In genomic region chr18:7383336-7383980, GRCh38 we compare ENCODE assay signal across 22 cellular contexts.
DNase-seq lines count a peak whose midpoint lies in the region; ATAC-seq, FAIRE-seq and TF ChIP-seq lines count a peak whose summit lies in the region.
"Had no signal": no experiment of that assay in that cellular context is flagged by ENCODE, and none has a peak within 500 bp of the region (broad histone marks: within the 10 kb centered on the region; RNA-seq: fewer than 3 reads in every experiment).

No MANE protein-coding gene starts in this region.

- no peak overlapping the region for H3K4me2 ChIP-seq in neural cell (ENCODE audit: low read length)

- H3K4me1 ChIP-seq in heart right ventricle = peaks cover 0 to 28% (median 11%) of the 10 kb centered on the region in 9 donors
- H3K4me1 ChIP-seq in right cardiac atrium (ENCODE audit: control insufficient read depth, insufficient read depth, low read length) = no peaks in the 10 kb centered on the region
- no peaks in the 10 kb centered on the region for H3K4me1 ChIP-seq in upper lobe of right lung
- H3K4me1 ChIP-seq: BE2C, SJCRH30 had no signal

- no peaks in the 10 kb centered on the region for H4K20me1 ChIP-seq in neural cell (ENCODE audit: insufficient read depth)

- no peak for FAIRE-seq in GM12891 (lab: Jason Lieb, UNC)

- DNase-seq in NCI-H524 (lab: John Stamatoyannopoulos, UW) = peak; percentile 59 to 65
- no peak for DNase-seq in NCI-H524 treated with DMSO at 0.1 percent for 48 hours (lab: John Stamatoyannopoulos, UW)
- DNase-seq in heart right ventricle = no peak
- DNase-seq in right cardiac atrium = no peak
- DNase-seq in GM12891 (ENCODE audit: insufficient read length, low spot score) = no peak
- no peak for DNase-seq in upper lobe of right lung
- DNase-seq: 8988T; ACHN; BE2C; CD8-positive, alpha-beta memory T cell; DND-41; H9; Karpas-422; NCI-H1092 treated with DMSO at 0.1 percent for 48 hours; NCI-H1436; NCI-H187; NCI-H2081 treated with DMSO at 0.1 percent for 48 hours; NCI-H526; NK-92 treated with Interleukin-12 subunit alpha and Interleukin-12 subunit beta, amount 100 ng/mL, for 24 hours; PC-3; SJCRH30 had no signal

- H2AFZ ChIP-seq in neural cell (ENCODE audit: low read depth, low read length) = no peak overlapping the region

- H3K36me3 ChIP-seq in heart right ventricle (no peaks in the 10 kb centered on the region), neural cell (ENCODE audit: insufficient read depth, low read length) (no peaks in the 10 kb centered on the region), upper lobe of right lung (no peaks in the 10 kb centered on the region)
- H3K36me3 ChIP-seq: BE2C, SJCRH30 had no signal

- H3K79me2 ChIP-seq in neural cell (replicated peaks; ENCODE audit: insufficient read depth, low read length) = no peaks in the 10 kb centered on the region

- no peak for TF ChIP-seq POLR2A in GM12891 (IDR thresholded peaks at IDR 0.05; ENCODE audit: low read depth, low read length)

- TF ChIP-seq EP300 in neural cell (conservative IDR thresholded peaks at IDR 0.05; ENCODE audit: poor library complexity, severe bottlenecking) = no peak

- H3K4me3 ChIP-seq in heart right ventricle (no peak overlapping the region), right cardiac atrium (ENCODE audit: low read length) (no peak overlapping the region), neural cell (ENCODE audit: low read length) (no peak overlapping the region), upper lobe of right lung (no peak overlapping the region)
- H3K4me3 ChIP-seq: SJCRH30 had no signal

- H3K9me2 ChIP-seq in neural cell (ENCODE audit: insufficient read depth, low read length) = no peaks in the 10 kb centered on the region

- TF ChIP-seq RAD21 in neural cell (conservative IDR thresholded peaks at IDR 0.05) = no peak

- H3K9me3 ChIP-seq in heart right ventricle = no peaks in the 10 kb centered on the region
- no peaks in the 10 kb centered on the region for H3K9me3 ChIP-seq in right cardiac atrium (ENCODE audit: control insufficient read depth, low read length)
- no peaks in the 10 kb centered on the region for H3K9me3 ChIP-seq in neural cell (ENCODE audit: low read length)
- no peaks in the 10 kb centered on the region for H3K9me3 ChIP-seq in upper lobe of right lung
- H3K9me3 ChIP-seq: BE2C, SJCRH30 had no signal

- no peaks in the 10 kb centered on the region for H3F3A ChIP-seq in neural cell (ENCODE audit: insufficient read depth, low read length, poor library complexity, severe bottlenecking)

- no peak for TF ChIP-seq CTCF in heart right ventricle (IDR thresholded peaks at IDR 0.05)
- TF ChIP-seq CTCF in neural cell (IDR thresholded peaks at IDR 0.05; ENCODE audit: poor library complexity, severe bottlenecking) = no peak
- no peak for TF ChIP-seq CTCF in upper lobe of right lung (IDR thresholded peaks at IDR 0.05)

- H3K27me3 ChIP-seq in heart right ventricle (no peaks in the 10 kb centered on the region), right cardiac atrium (ENCODE audit: control insufficient read depth, insufficient read depth) (no peaks in the 10 kb centered on the region), neural cell (ENCODE audit: insufficient read depth, low read depth, low read length) (no peaks in the 10 kb centered on the region), upper lobe of right lung (no peaks in the 10 kb centered on the region)
- H3K27me3 ChIP-seq: BE2C, SJCRH30 had no signal

- peak overlapping the region in 8 of 10 donors; percentile 35 to 76 (median 63) for H3K27ac ChIP-seq in heart right ventricle
- no peak overlapping the region for H3K27ac ChIP-seq in right cardiac atrium (ENCODE audit: low read length)
- H3K27ac ChIP-seq in neural cell (ENCODE audit: low read length) = no peak overlapping the region
- H3K27ac ChIP-seq in upper lobe of right lung = no peak overlapping the region
- H3K27ac ChIP-seq: SJCRH30 had no signal

- ATAC-seq in heart right ventricle = peak in 1 of 8 donors; percentile 38
- ATAC-seq in right cardiac atrium = no peak
- ATAC-seq in upper lobe of right lung = no peak
- ATAC-seq: PC-3 had no signal

- no peak overlapping the region for H3K9ac ChIP-seq in neural cell (ENCODE audit: low read length)

- WGBS in heart right ventricle, 2 donors = 73 to 74% methylated on average over 13 to 14 of the region's 14 CpGs
- 74% methylated on average over 14 of the region's 14 CpGs for WGBS in right cardiac atrium

- intact Hi-C loops in heart right ventricle (cut with DNase I) (loop anchor here in 1 of 10 donors (5.0 kb wide), 1 partner anchor 34 kb away; no protein-coding TSS in a partner anchor), right cardiac atrium (cut with DNase I) (no loop called here), upper lobe of right lung (cut with DNase I) (no loop called here)

TF ChIP-seq in neural cell, 6 proteins besides CTCF, POLR2A, EP300 and RAD21:
- TF ChIP-seq POLR2AphosphoS5 (IDR thresholded peaks at IDR 0.05) = peak; percentile 56
- no peak for TF ChIP-seq MXI1 (conservative IDR thresholded peaks at IDR 0.05; ENCODE audit: poor library complexity, severe bottlenecking)

TF ChIP-seq in GM12891, 5 proteins besides CTCF, POLR2A, EP300 and RAD21:
- TF ChIP-seq POLR2AphosphoS5 (IDR thresholded peaks at IDR 0.05; ENCODE audit: low read depth, low read length) (no peak), POU2F2 (IDR thresholded peaks at IDR 0.05; ENCODE audit: low read depth, low read length) (no peak), SPI1 (IDR thresholded peaks at IDR 0.05; ENCODE audit: low read depth, low read length) (no peak)

Comparison
In these comparisons a context has a peak if more than half of its experiments do, and no peak if none do; other contexts are left out.
1. DNase-seq: peak in NCI-H524 (2 of 2); none in NCI-H524 treated with DMSO at 0.1 percent for 48 hours (single experiment), heart right ventricle (0 of 2), right cardiac atrium (0 of 3), GM12891 (single experiment) and upper lobe of right lung (single experiment).
2. H3K27ac ChIP-seq: peak in heart right ventricle (8 of 10); none in right cardiac atrium (single experiment), neural cell (single experiment) and upper lobe of right lung (single experiment).